1 cellular context compared by ENCODE assay signal in the genomic region with DNA sequence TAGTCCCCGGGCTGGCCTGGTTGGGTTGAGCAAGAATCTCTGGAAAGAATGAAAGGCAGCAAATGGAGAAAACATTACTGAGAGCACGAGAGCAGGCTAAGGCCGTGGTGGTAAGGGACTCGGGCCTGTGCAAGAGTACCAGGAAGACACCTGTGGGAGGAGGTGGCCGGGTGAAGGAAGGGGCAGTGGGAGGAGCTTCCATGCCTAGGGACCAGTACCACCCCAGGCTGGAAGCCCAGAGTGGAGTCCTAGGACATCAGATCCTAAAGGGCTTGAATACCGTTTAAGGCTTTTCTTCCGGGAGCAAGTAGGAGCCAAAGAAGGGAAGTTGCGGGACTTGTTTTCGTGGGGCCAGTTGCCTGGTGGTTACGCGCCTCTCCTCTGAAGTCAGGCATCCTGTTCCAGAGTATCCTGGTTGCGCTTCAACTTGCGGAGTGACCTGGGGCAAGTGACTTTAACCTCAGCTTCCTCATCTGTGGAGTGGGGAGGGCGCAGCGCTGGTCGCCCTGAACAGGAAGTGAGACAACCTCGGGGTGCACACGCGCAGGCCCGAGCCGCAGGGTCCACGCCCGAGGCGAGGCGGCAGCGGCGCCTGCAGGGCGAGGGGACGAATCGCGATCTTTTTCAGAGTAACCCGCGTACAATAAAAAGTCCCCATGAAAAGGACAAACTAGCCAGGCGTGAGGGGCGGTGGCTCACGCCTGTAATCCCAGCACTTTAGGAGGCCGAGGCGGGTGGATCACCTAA.
A peak's percentile ranks its signal among the peaks of the same experiment; 100 is the strongest.
TF ChIP-seq lines count a peak whose summit lies in the region.

No MANE protein-coding gene starts in this region.

TF ChIP-seq in HEK293, 187 proteins besides CTCF, POLR2A, EP300 and RAD21 (continued from another document and continues in another):
- TF ChIP-seq, protein P1, sequence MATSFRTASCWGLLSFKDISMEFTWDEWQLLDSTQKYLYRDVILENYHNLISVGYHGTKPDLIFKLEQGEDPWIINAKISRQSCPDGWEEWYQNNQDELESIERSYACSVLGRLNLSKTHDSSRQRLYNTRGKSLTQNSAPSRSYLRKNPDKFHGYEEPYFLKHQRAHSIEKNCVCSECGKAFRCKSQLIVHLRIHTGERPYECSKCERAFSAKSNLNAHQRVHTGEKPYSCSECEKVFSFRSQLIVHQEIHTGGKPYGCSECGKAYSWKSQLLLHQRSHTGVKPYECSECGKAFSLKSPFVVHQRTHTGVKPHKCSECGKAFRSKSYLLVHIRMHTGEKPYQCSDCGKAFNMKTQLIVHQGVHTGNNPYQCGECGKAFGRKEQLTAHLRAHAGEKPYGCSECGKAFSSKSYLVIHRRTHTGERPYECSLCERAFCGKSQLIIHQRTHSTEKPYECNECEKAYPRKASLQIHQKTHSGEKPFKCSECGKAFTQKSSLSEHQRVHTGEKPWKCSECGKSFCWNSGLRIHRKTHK (tag by site-specific recombination; IDR thresholded peaks at IDR 0.05), result no peak
- TF ChIP-seq ZNF394 (tag by site-specific recombination; IDR thresholded peaks at IDR 0.05; ENCODE audit: borderline replicate concordance) (no peak), GFI1B (tag by site-specific recombination; IDR thresholded peaks at IDR 0.05) (no peak), KLF9 (tag by site-specific recombination; IDR thresholded peaks at IDR 0.05; ENCODE audit: low read depth) (no peak), ZBTB8A (tag by site-specific recombination; IDR thresholded peaks at IDR 0.05) (peak; percentile 91), GLI2 (tag by site-specific recombination; IDR thresholded peaks at IDR 0.05; ENCODE audit: borderline replicate concordance, low read depth) (no peak), OVOL3 (tag by site-specific recombination; IDR thresholded peaks at IDR 0.05) (no peak), ZNF138 (tag by site-specific recombination; IDR thresholded peaks at IDR 0.05; ENCODE audit: borderline replicate concordance) (no peak), WT1 (tag by site-specific recombination; IDR thresholded peaks at IDR 0.05) (no peak), YY2 (tag by site-specific recombination; IDR thresholded peaks at IDR 0.05) (no peak), ZFP3 (tag by site-specific recombination; IDR thresholded peaks at IDR 0.05; ENCODE audit: low read depth) (no peak), PRDM4 (tag by site-specific recombination; IDR thresholded peaks at IDR 0.05) (0 out of 2 replicates have a peak, but pooled peaks have one; percentile 43), ZNF768 (tag by site-specific recombination; IDR thresholded peaks at IDR 0.05) (no peak; the same call in 1 of the 2 replicates), ZNF571 (tag by site-specific recombination; IDR thresholded peaks at IDR 0.05) (no peak), ZNF623 (tag by site-specific recombination; IDR thresholded peaks at IDR 0.05) (no peak), HOXC10 (CRISPR knock-in tag; IDR thresholded peaks at IDR 0.05) (no peak), ZFP41 (tag by site-specific recombination; IDR thresholded peaks at IDR 0.05; ENCODE audit: borderline replicate concordance) (no peak), ZNF184 (tag by site-specific recombination; IDR thresholded peaks at IDR 0.05) (peak; percentile 64; the same call in 1 of the 2 replicates), ZNF626 (tag by site-specific recombination; IDR thresholded peaks at IDR 0.05) (no peak), ZNF654 (tag by site-specific recombination; IDR thresholded peaks at IDR 0.05; ENCODE audit: low read depth) (peak; percentile 54), ZNF707 (tag by site-specific recombination; IDR thresholded peaks at IDR 0.05) (no peak), ZNF501 (tag by site-specific recombination; IDR thresholded peaks at IDR 0.05) (no peak), ZFHX2 (tag by site-specific recombination; conservative IDR thresholded peaks at IDR 0.05) (no peak), HIC1 (tag by site-specific recombination; IDR thresholded peaks at IDR 0.05) (no peak), ZNF558 (tag by site-specific recombination; IDR thresholded peaks at IDR 0.05) (no peak), ZBTB17 (tag by site-specific recombination; IDR thresholded peaks at IDR 0.05) (peak; percentile 38), ZNF596 (tag by site-specific recombination; IDR thresholded peaks at IDR 0.05) (no peak), REST (tag by site-specific recombination; IDR thresholded peaks at IDR 0.05) (no peak), SALL2 (tag by site-specific recombination; IDR thresholded peaks at IDR 0.05; ENCODE audit: borderline replicate concordance) (no peak), ZNF148 (tag by site-specific recombination; IDR thresholded peaks at IDR 0.05; ENCODE audit: borderline replicate concordance) (no peak), ZNF792 (tag by site-specific recombination; IDR thresholded peaks at IDR 0.05) (no peak), GLI4 (tag by site-specific recombination; IDR thresholded peaks at IDR 0.05) (no peak), ZNF610 (tag by site-specific recombination; IDR thresholded peaks at IDR 0.05; ENCODE audit: borderline replicate concordance) (no peak; the same call in 1 of the 2 replicates), MYNN (tag by site-specific recombination; IDR thresholded peaks at IDR 0.05; ENCODE audit: borderline replicate concordance) (no peak), ATF2 (tag by site-specific recombination; IDR thresholded peaks at IDR 0.05; ENCODE audit: low read depth) (no peak), ZNF433 (tag by site-specific recombination; IDR thresholded peaks at IDR 0.05; ENCODE audit: low read depth) (no peak), PBX3 (CRISPR knock-in tag; IDR thresholded peaks at IDR 0.05) (no peak), ZNF239 (tag by site-specific recombination; IDR thresholded peaks at IDR 0.05) (no peak), ZNF19 (tag by site-specific recombination; IDR thresholded peaks at IDR 0.05; ENCODE audit: low read depth) (no peak)
- TF ChIP-seq, protein P2, sequence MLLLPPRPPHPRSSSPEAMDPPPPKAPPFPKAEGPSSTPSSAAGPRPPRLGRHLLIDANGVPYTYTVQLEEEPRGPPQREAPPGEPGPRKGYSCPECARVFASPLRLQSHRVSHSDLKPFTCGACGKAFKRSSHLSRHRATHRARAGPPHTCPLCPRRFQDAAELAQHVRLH (tag by site-specific recombination; IDR thresholded peaks at IDR 0.05), result no peak
- TF ChIP-seq, protein P3, sequence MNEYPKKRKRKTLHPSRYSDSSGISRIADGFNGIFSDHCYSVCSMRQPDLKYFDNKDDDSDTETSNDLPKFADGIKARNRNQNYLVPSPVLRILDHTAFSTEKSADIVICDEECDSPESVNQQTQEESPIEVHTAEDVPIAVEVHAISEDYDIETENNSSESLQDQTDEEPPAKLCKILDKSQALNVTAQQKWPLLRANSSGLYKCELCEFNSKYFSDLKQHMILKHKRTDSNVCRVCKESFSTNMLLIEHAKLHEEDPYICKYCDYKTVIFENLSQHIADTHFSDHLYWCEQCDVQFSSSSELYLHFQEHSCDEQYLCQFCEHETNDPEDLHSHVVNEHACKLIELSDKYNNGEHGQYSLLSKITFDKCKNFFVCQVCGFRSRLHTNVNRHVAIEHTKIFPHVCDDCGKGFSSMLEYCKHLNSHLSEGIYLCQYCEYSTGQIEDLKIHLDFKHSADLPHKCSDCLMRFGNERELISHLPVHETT (tag by site-specific recombination; IDR thresholded peaks at IDR 0.05), result no peak
- TF ChIP-seq, protein P4, sequence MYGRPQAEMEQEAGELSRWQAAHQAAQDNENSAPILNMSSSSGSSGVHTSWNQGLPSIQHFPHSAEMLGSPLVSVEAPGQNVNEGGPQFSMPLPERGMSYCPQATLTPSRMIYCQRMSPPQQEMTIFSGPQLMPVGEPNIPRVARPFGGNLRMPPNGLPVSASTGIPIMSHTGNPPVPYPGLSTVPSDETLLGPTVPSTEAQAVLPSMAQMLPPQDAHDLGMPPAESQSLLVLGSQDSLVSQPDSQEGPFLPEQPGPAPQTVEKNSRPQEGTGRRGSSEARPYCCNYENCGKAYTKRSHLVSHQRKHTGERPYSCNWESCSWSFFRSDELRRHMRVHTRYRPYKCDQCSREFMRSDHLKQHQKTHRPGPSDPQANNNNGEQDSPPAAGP (tag by site-specific recombination; IDR thresholded peaks at IDR 0.05), result peak; percentile 41; the same call in 1 of the 2 replicates
